Comparison of ENCODE assay signal across 24 cellular contexts in genomic region chr2:3296182-3296972, GRCh38.
"Had no signal": no experiment of that assay in that cellular context is flagged by ENCODE, and none has a peak within 500 bp of the region (broad histone marks: within the 10 kb centered on the region; RNA-seq: fewer than 3 reads in every experiment).

No MANE protein-coding gene starts in this region.

- DNase-seq: activated B cell treated with CpG ODN at 0.5 μM for 24 hours; activated CD4-positive, alpha-beta T cell treated with anti-CD3 and anti-CD28 coated beads for 1 hour; activated CD4-positive, alpha-beta T cell treated with anti-CD3 and anti-CD28 coated beads, Interleukin-2, amount 10 ng/mL, durations not matched to agents 24 days and 14 days; activated CD4-positive, alpha-beta T cell treated with anti-CD3 and anti-CD28 coated beads, Interleukin-2, amount 50 U/mL, for 48 hours; activated naive CD4-positive, alpha-beta T cell treated with anti-CD3 and anti-CD28 coated beads, Interleukin-2, amount 50 U/mL, for 16 hours; activated naive CD8-positive, alpha-beta T cell treated with anti-CD3 and anti-CD28 coated beads, Interleukin-2, amount 10 ng/mL, durations not matched to agents 7 days and 5 days; activated T-cell treated with anti-CD3 and anti-CD28 coated beads, Interleukin-2, amount 50 U/mL, for 72 hours; anterior cingulate cortex; caudate nucleus; MG63; MV-4-11; NCI-H1092 treated with DMSO at 0.1 percent for 48 hours; NCI-H1417 treated with DMSO at 0.1 percent for 48 hours; NCI-H1694; NCI-H2029; NCI-H510A; NCI-H69; SIG-M5; T-cell; T-helper 2 cell; T1000 had no signal

- H3K27me3 ChIP-seq: adrenal gland, MG63 had no signal

- H3K4me3 ChIP-seq: adrenal gland, MG63, SK-N-MC had no signal

- H3K4me3 Mint-ChIP-seq: activated B cell treated with CpG ODN at 0.5 μM for 24 hours; activated CD4-positive, alpha-beta T cell treated with anti-CD3 and anti-CD28 coated beads, Interleukin-2, amount 10 ng/mL, durations not matched to agents 24 days and 14 days; activated naive CD8-positive, alpha-beta T cell treated with anti-CD3 and anti-CD28 coated beads, Interleukin-2, amount 10 ng/mL, durations not matched to agents 7 days and 5 days; activated T-cell treated with anti-CD3 and anti-CD28 coated beads, Interleukin-2, amount 50 U/mL, for 72 hours; T-cell had no signal

- H3K27me3 Mint-ChIP-seq: activated B cell treated with CpG ODN at 0.5 μM for 24 hours; activated CD4-positive, alpha-beta T cell treated with anti-CD3 and anti-CD28 coated beads, Interleukin-2, amount 10 ng/mL, durations not matched to agents 24 days and 14 days; activated naive CD8-positive, alpha-beta T cell treated with anti-CD3 and anti-CD28 coated beads, Interleukin-2, amount 10 ng/mL, durations not matched to agents 7 days and 5 days; T-cell had no signal

- H3K27ac Mint-ChIP-seq: activated B cell treated with CpG ODN at 0.5 μM for 24 hours; activated CD4-positive, alpha-beta T cell treated with anti-CD3 and anti-CD28 coated beads, Interleukin-2, amount 10 ng/mL, durations not matched to agents 24 days and 14 days; activated naive CD8-positive, alpha-beta T cell treated with anti-CD3 and anti-CD28 coated beads, Interleukin-2, amount 10 ng/mL, durations not matched to agents 7 days and 5 days; activated T-cell treated with anti-CD3 and anti-CD28 coated beads, Interleukin-2, amount 50 U/mL, for 72 hours; T-cell had no signal

- H3K9me3 ChIP-seq: adrenal gland, MG63 had no signal

- H3K4me1 Mint-ChIP-seq: activated CD4-positive, alpha-beta T cell treated with anti-CD3 and anti-CD28 coated beads, Interleukin-2, amount 10 ng/mL, durations not matched to agents 24 days and 14 days had no signal

- FAIRE-seq: TTC549 had no signal

- H3K36me3 ChIP-seq: adrenal gland, MG63 had no signal

- H3K27ac ChIP-seq: adrenal gland, SK-N-MC had no signal

- H3K9me3 Mint-ChIP-seq: activated B cell treated with CpG ODN at 0.5 μM for 24 hours; activated CD4-positive, alpha-beta T cell treated with anti-CD3 and anti-CD28 coated beads, Interleukin-2, amount 10 ng/mL, durations not matched to agents 24 days and 14 days; activated naive CD8-positive, alpha-beta T cell treated with anti-CD3 and anti-CD28 coated beads, Interleukin-2, amount 10 ng/mL, durations not matched to agents 7 days and 5 days; activated T-cell treated with anti-CD3 and anti-CD28 coated beads, Interleukin-2, amount 50 U/mL, for 72 hours; T-cell had no signal

- ATAC-seq: activated T-cell treated with anti-CD3 and anti-CD28 coated beads, Interleukin-2, amount 50 U/mL, for 72 hours; T-cell had no signal
